In genomic region chr7:2497500-2498336, GRCh38 we compare ENCODE assay signal across 30 cellular contexts. TPM values are rescaled to one million over a fixed set of nuclear protein-coding genes. Genes with fewer than 3 reads are reported as not detected.
DNase-seq lines count a peak whose midpoint lies in the region; ATAC-seq and TF ChIP-seq lines count a peak whose summit lies in the region.
"Had no signal": no experiment of that assay in that cellular context is flagged by ENCODE, and none has a peak within 500 bp of the region (broad histone marks: within the 10 kb centered on the region; RNA-seq: fewer than 3 reads in every experiment).

No MANE protein-coding gene starts in this region.

- H3K4me3 ChIP-seq in DND-41 (ENCODE audit: low read depth in 1 of 2, low read length in 2 of 2) (no peak overlapping the region), neural progenitor cell (no peak overlapping the region), WERI-Rb-1 (ENCODE audit: low read depth, low read length) (no peak overlapping the region)
- H3K4me3 ChIP-seq: dorsolateral prefrontal cortex, stomach had no signal

- H3K27me3 Mint-ChIP-seq in endothelial cell (ENCODE audit: unreplicated experiment) (peaks cover 2% of the 10 kb centered on the region), neural progenitor cell (ENCODE audit: insufficient read depth, low read depth) (peaks cover 21% of the 10 kb centered on the region)
- H3K27me3 Mint-ChIP-seq in CD4-positive, alpha-beta T cell = peaks cover 5% of the 10 kb centered on the region

- H3K4me1 ChIP-seq in DND-41 (ENCODE audit: insufficient read depth, low read length) (no peaks in the 10 kb centered on the region), neural progenitor cell (peaks cover 81% of the 10 kb centered on the region)
- H3K4me1 ChIP-seq: foreskin keratinocyte had no signal

- H3K9me3 ChIP-seq in DND-41 (ENCODE audit: insufficient read depth, low read length, severe bottlenecking) (no peaks in the 10 kb centered on the region), neural progenitor cell (ENCODE audit: low read depth) (no peaks in the 10 kb centered on the region), WERI-Rb-1 (ENCODE audit: severe bottlenecking) (no peaks in the 10 kb centered on the region)
- no peaks in the 10 kb centered on the region for H3K9me3 ChIP-seq in CD4-positive, alpha-beta T cell (ENCODE audit: control insufficient read depth, low read length)
- H3K9me3 ChIP-seq: stomach had no signal

- H3K9ac ChIP-seq in DND-41 (ENCODE audit: low read depth, low read length) (no peak overlapping the region), neural progenitor cell (no peak overlapping the region)

- H2AFZ ChIP-seq in DND-41 (ENCODE audit: low read depth, low read length) (no peak overlapping the region), neural progenitor cell (replicated peaks) (no peak overlapping the region)

- DNase-seq in DND-41 = no peak
- DNase-seq in NCI-H2171 (lab: John Stamatoyannopoulos, UW) = peak; percentile 71
- DNase-seq in endothelial cell (ENCODE audit: low spot score) = peak; percentile 4
- DNase-seq in neural progenitor cell (ENCODE audit: low spot score) = peak; percentile 78
- DNase-seq in WERI-Rb-1 = no peak
- DNase-seq in CD4-positive, alpha-beta T cell = no peak
- DNase-seq: activated CD4-positive, alpha-beta T cell treated with anti-CD3 and anti-CD28 coated beads for 1 hour; activated CD8-positive, alpha-beta memory T cell treated with anti-CD3 and anti-CD28 coated beads for 24 hours; activated naive CD4-positive, alpha-beta T cell treated with anti-CD3 and anti-CD28 coated beads for 36 hours; activated T-cell treated with anti-CD3 and anti-CD28 coated beads, Interleukin-2, amount 50 U/mL, for 48 hours; anterior cingulate cortex; CD8-positive, alpha-beta T cell; central memory CD4-positive, alpha-beta T cell; dorsolateral prefrontal cortex; foreskin keratinocyte; mammary epithelial cell; natural killer cell; NCI-H146; NCI-H446; RPMI8226; stimulated activated CD4-positive, alpha-beta T cell treated with anti-CD3 and anti-CD28 coated beads, Interleukin-4, amount 100 ng/mL, for 24 hours; stomach; T1000; trophoblast cell had no signal

- intact Hi-C loops in CD4-positive, alpha-beta T cell (cut with DNase I, micrococcal nuclease) = no loop called here

- H3K79me2 ChIP-seq in DND-41 (ENCODE audit: insufficient read depth, low read length) = no peaks in the 10 kb centered on the region
- no peaks in the 10 kb centered on the region for H3K79me2 ChIP-seq in neural progenitor cell (ENCODE audit: low read depth)

- H3K27ac Mint-ChIP-seq in endothelial cell (ENCODE audit: unreplicated experiment) (no peak overlapping the region), neural progenitor cell (peak overlapping the region; percentile 94)
- H3K27ac Mint-ChIP-seq in CD4-positive, alpha-beta T cell = no peak overlapping the region
- H3K27ac Mint-ChIP-seq: activated naive CD4-positive, alpha-beta T cell treated with anti-CD3 and anti-CD28 coated beads for 36 hours; CD8-positive, alpha-beta T cell; natural killer cell; progenitor cell of endocrine pancreas had no signal

- no peak for TF ChIP-seq CTCF in DND-41 (IDR thresholded peaks at IDR 0.05; ENCODE audit: borderline replicate concordance, extremely low read depth, low read length, poor library complexity, severe bottlenecking)
- TF ChIP-seq CTCF in endothelial cell (IDR thresholded peaks at IDR 0.05; ENCODE audit: unreplicated experiment) = no peak
- TF ChIP-seq CTCF in neural progenitor cell (IDR thresholded peaks at IDR 0.05) = no peak
- TF ChIP-seq CTCF in WERI-Rb-1 (IDR thresholded peaks at IDR 0.05; ENCODE audit: low read depth, low read length) = no peak
- no peak for TF ChIP-seq CTCF in CD4-positive, alpha-beta T cell (IDR thresholded peaks at IDR 0.05)

- no peaks in the 10 kb centered on the region for H3K36me3 Mint-ChIP-seq in endothelial cell (ENCODE audit: low read depth, unreplicated experiment)
- no peaks in the 10 kb centered on the region for H3K36me3 Mint-ChIP-seq in neural progenitor cell
- no peaks in the 10 kb centered on the region for H3K36me3 Mint-ChIP-seq in CD4-positive, alpha-beta T cell (ENCODE audit: low read depth)
- H3K36me3 Mint-ChIP-seq: CD8-positive, alpha-beta T cell; natural killer cell had no signal

- H4K20me1 ChIP-seq in DND-41 (ENCODE audit: insufficient read depth, low read length) = no peaks in the 10 kb centered on the region; the same call in 1 of the 2 replicates
- H4K20me1 ChIP-seq in neural progenitor cell (ENCODE audit: low read depth) = no peaks in the 10 kb centered on the region

- H3K27ac ChIP-seq in DND-41 (ENCODE audit: low read length) (no peak overlapping the region), neural progenitor cell (peak overlapping the region; percentile 94), WERI-Rb-1 (no peak overlapping the region)
- no peak overlapping the region for H3K27ac ChIP-seq in CD4-positive, alpha-beta T cell (ENCODE audit: low read depth, low read length)
- H3K27ac ChIP-seq: dorsolateral prefrontal cortex, foreskin keratinocyte, stomach had no signal

- ATAC-seq in DND-41 (ENCODE audit: insufficient read depth, low read depth) (peak; percentile 25; the same call in 1 of the 3 replicates), HG02981 (IDR thresholded peaks at IDR 0.05; ENCODE audit: unreplicated experiment) (no peak), HG02763 (IDR thresholded peaks at IDR 0.05; ENCODE audit: unreplicated experiment) (no peak)
- ATAC-seq in CD4-positive, alpha-beta T cell (ENCODE audit: poor library complexity) = no peak
- ATAC-seq: CD8-positive, alpha-beta T cell; foreskin keratinocyte; natural killer cell; SK-N-SH treated with all-trans-retinoic acid at 6 μM for 48 hours had no signal

- H3K36me3 ChIP-seq in DND-41 (ENCODE audit: insufficient read depth, low read length) (no peaks in the 10 kb centered on the region), neural progenitor cell (no peaks in the 10 kb centered on the region), WERI-Rb-1 (no peaks in the 10 kb centered on the region)
- H3K36me3 ChIP-seq: stomach had no signal

- H3K4me2 ChIP-seq in DND-41 (ENCODE audit: insufficient read depth, low read length) (no peak overlapping the region), neural progenitor cell (peak overlapping the region; percentile 64)

- H3K4me3 Mint-ChIP-seq in endothelial cell (ENCODE audit: unreplicated experiment) (no peak overlapping the region), neural progenitor cell (peak overlapping the region; percentile 69)
- no peak overlapping the region for H3K4me3 Mint-ChIP-seq in CD4-positive, alpha-beta T cell
- H3K4me3 Mint-ChIP-seq: activated naive CD4-positive, alpha-beta T cell treated with anti-CD3 and anti-CD28 coated beads for 36 hours; CD8-positive, alpha-beta T cell; natural killer cell had no signal

- peaks cover 64% of the 10 kb centered on the region for H3F3A ChIP-seq in neural progenitor cell (ENCODE audit: low read depth)

- H3K9me3 Mint-ChIP-seq in endothelial cell (ENCODE audit: unreplicated experiment) (no peaks in the 10 kb centered on the region), neural progenitor cell (no peaks in the 10 kb centered on the region)
- H3K9me3 Mint-ChIP-seq in CD4-positive, alpha-beta T cell = no peaks in the 10 kb centered on the region
- H3K9me3 Mint-ChIP-seq: activated naive CD4-positive, alpha-beta T cell treated with anti-CD3 and anti-CD28 coated beads for 36 hours; CD8-positive, alpha-beta T cell; natural killer cell had no signal

- CTCF ChIA-PET in CD4-positive, alpha-beta T cell (lab: Charles Lee) = no interaction called here

- H3K27me3 ChIP-seq in DND-41 (ENCODE audit: insufficient read depth, low read length, poor library complexity) (no peaks in the 10 kb centered on the region), neural progenitor cell (no peaks in the 10 kb centered on the region), WERI-Rb-1 (ENCODE audit: insufficient read depth, low read depth, severe bottlenecking) (no peaks in the 10 kb centered on the region)
- peaks cover 5% of the 10 kb centered on the region for H3K27me3 ChIP-seq in CD4-positive, alpha-beta T cell (ENCODE audit: control insufficient read depth, insufficient read depth, low read length)

- POLR2A ChIA-PET in CD4-positive, alpha-beta T cell (lab: Charles Lee) = interaction anchor here (0.7 to 1.9 kb wide), 3 partner anchors 9 to 133 kb away, joined by 3 to 7 read pairs (median 3); no protein-coding TSS in a partner anchor

- H3K4me1 Mint-ChIP-seq in endothelial cell (ENCODE audit: unreplicated experiment) = peaks cover 2% of the 10 kb centered on the region
- H3K4me1 Mint-ChIP-seq in neural progenitor cell = peaks cover 64% of the 10 kb centered on the region
- no peaks in the 10 kb centered on the region for H3K4me1 Mint-ChIP-seq in CD4-positive, alpha-beta T cell (ENCODE audit: low read depth)

RNA-seq across cellular contexts. Expression of gene GRIFIN, which starts 21.5 kb away (rescaled TPM):
- not detected for total RNA-seq in endothelial cell (ENCODE audit: unreplicated experiment)
- not detected in 2 replicates for total RNA-seq in neural progenitor cell (ENCODE audit: low replicate concordance)
- total RNA-seq in CD4-positive, alpha-beta T cell = not detected
- total RNA-seq: activated naive CD4-positive, alpha-beta T cell treated with anti-CD3 and anti-CD28 coated beads for 36 hours; CD8-positive, alpha-beta T cell; Daoy; dorsolateral prefrontal cortex; epithelial cell of proximal tubule; foreskin keratinocyte; mammary epithelial cell; natural killer cell; progenitor cell of endocrine pancreas; stomach had no signal

RNA-seq across cellular contexts. Expression of gene LFNG, which starts 21.9 kb away (rescaled TPM):
- total RNA-seq in endothelial cell (ENCODE audit: unreplicated experiment) (83.5 TPM), neural progenitor cell (ENCODE audit: low replicate concordance) (58.0 and 177 TPM in 2 replicates)
- total RNA-seq in CD4-positive, alpha-beta T cell = 10 to 100 TPM; 96.7 to 99.8 TPM

RNA-seq across cellular contexts. Expression of gene BRAT1, which starts 57.6 kb away (rescaled TPM):
- total RNA-seq in endothelial cell (ENCODE audit: unreplicated experiment) = 34.0 TPM
- total RNA-seq in neural progenitor cell (ENCODE audit: low replicate concordance) = 9.3 and 52.2 TPM in 2 replicates
- total RNA-seq in CD4-positive, alpha-beta T cell = 10 to 100 TPM; 24.1 to 24.5 TPM

Comparison
In these comparisons a context has a peak if more than half of its experiments do, and no peak if none do; other contexts are left out.
1. DNase-seq: peak in NCI-H2171 (single experiment), endothelial cell (single experiment) and neural progenitor cell (single experiment); none in DND-41 (single experiment), WERI-Rb-1 (single experiment) and CD4-positive, alpha-beta T cell (0 of 10).